ENCODE assay signal across 14 cellular contexts in the genomic region with DNA sequence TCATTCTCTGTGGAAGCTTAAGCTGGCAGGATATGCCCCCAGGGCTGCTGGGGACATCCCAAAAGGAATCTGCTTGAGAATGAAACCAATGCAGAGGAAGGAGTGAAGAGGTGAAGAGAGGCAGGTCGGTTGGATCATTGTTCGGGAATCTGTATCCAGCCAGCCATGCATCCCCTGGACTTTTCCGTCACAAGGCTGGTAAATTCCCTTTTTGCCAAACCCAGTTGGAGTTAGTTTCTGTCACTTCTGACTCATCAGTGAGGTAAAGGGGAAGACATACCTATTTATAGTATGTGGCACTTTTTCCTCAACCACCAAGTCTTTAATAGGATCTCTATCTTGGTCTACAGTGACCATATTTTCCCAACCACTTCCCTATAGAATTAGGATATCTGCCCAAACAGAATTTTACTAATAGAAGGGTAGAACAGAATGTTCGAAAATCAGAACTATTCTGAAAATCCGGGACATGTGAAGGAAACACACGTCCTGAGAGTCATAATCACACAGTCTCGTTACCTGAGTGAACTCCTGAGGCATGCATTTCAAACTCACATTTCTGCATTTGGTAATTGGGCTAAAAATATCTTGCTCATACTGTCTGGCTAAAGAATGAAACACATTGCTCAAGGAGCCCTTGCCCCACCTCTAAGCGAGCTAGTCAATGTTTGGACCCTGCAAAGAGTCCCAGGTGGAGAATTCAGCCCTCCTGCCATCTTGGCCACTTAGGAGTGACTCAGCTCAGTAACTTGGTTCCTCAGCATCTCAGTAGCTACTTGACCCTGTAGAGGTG.
A peak's percentile ranks its signal among the peaks of the same experiment; 100 is the strongest.
DNase-seq lines count a peak whose midpoint lies in the region; ATAC-seq and TF ChIP-seq lines count a peak whose summit lies in the region.
"Had no signal": no experiment of that assay in that cellular context is flagged by ENCODE, and none has a peak within 500 bp of the region (broad histone marks: within the 10 kb centered on the region; RNA-seq: fewer than 3 reads in every experiment).

No MANE protein-coding gene starts in this region.

- no peak overlapping the region for H2AFZ ChIP-seq in hepatocyte

- no peaks in the 10 kb centered on the region for H3K27me3 Mint-ChIP-seq in stimulated activated naive CD8-positive, alpha-beta T cell treated with anti-CD3 and anti-CD28 coated beads, Interleukin-15, amount 100 ng/mL, for 72 hours

- H3K79me2 ChIP-seq in hepatocyte = no peaks in the 10 kb centered on the region

- H3K9me2 ChIP-seq in hepatocyte (replicated peaks; ENCODE audit: insufficient read depth) = no peaks in the 10 kb centered on the region

- peaks cover 8% of the 10 kb centered on the region for H3K4me1 Mint-ChIP-seq in stimulated activated naive CD8-positive, alpha-beta T cell treated with anti-CD3 and anti-CD28 coated beads, Interleukin-15, amount 100 ng/mL, for 72 hours

- H3K9me3 ChIP-seq in heart right ventricle (peaks cover 0 to 4% (median 0%) of the 10 kb centered on the region in 11 donors), right atrium auricular region (no peaks in the 10 kb centered on the region), hepatocyte (ENCODE audit: low read depth) (no peaks in the 10 kb centered on the region)
- H3K9me3 ChIP-seq: upper lobe of left lung had no signal

- H3K36me3 ChIP-seq in heart right ventricle = no peaks in the 10 kb centered on the region
- no peaks in the 10 kb centered on the region for H3K36me3 ChIP-seq in right atrium auricular region
- H3K36me3 ChIP-seq in hepatocyte (replicated peaks; ENCODE audit: insufficient read depth, low read depth) = no peaks in the 10 kb centered on the region
- H3K36me3 ChIP-seq: WERI-Rb-1 had no signal

- TF ChIP-seq CTCF in heart right ventricle (IDR thresholded peaks at IDR 0.05) = no peak
- no peak for TF ChIP-seq CTCF in right atrium auricular region (IDR thresholded peaks at IDR 0.05)
- no peak for TF ChIP-seq CTCF in astrocyte of the cerebellum (IDR thresholded peaks at IDR 0.05; ENCODE audit: low read depth, low read length, missing control alignments)
- no peak for TF ChIP-seq CTCF in hepatocyte (IDR thresholded peaks at IDR 0.05; ENCODE audit: poor library complexity)

- H3K27ac Mint-ChIP-seq in stimulated activated naive CD8-positive, alpha-beta T cell treated with anti-CD3 and anti-CD28 coated beads, Interleukin-15, amount 100 ng/mL, for 72 hours = no peak overlapping the region

- intact Hi-C loops in heart right ventricle (cut with DNase I) = no loop called here

- in situ Hi-C loops in astrocyte of the cerebellum (cut with HindIII; ENCODE audit: low sequenced_read_pairs) = no loop called here

- no peaks in the 10 kb centered on the region for H4K20me1 ChIP-seq in hepatocyte (ENCODE audit: insufficient read depth, poor library complexity, severe bottlenecking)

- H3K4me3 ChIP-seq in heart right ventricle (no peak overlapping the region), right atrium auricular region (no peak overlapping the region), astrocyte of the cerebellum (ENCODE audit: low read depth, low read length) (no peak overlapping the region), hepatocyte (no peak overlapping the region)
- H3K4me3 ChIP-seq: upper lobe of left lung had no signal

- H3K27me3 ChIP-seq in heart right ventricle (no peaks in the 10 kb centered on the region), right atrium auricular region (no peaks in the 10 kb centered on the region), hepatocyte (no peaks in the 10 kb centered on the region)
- H3K27me3 ChIP-seq: upper lobe of left lung had no signal

- H3K9me3 Mint-ChIP-seq in stimulated activated naive CD8-positive, alpha-beta T cell treated with anti-CD3 and anti-CD28 coated beads, Interleukin-15, amount 100 ng/mL, for 72 hours = peaks cover 6 to 7% of the 10 kb centered on the region in 2 donors

- peak in 6 of 8 donors; percentile 38 to 77 (median 69) for ATAC-seq in heart right ventricle
- no peak for ATAC-seq in stimulated activated naive CD8-positive, alpha-beta T cell treated with anti-CD3 and anti-CD28 coated beads, Interleukin-15, amount 100 ng/mL, for 72 hours

- no peak for DNase-seq in heart right ventricle
- DNase-seq in right atrium auricular region (ENCODE audit: low spot score) = no peak
- DNase-seq in astrocyte of the cerebellum (ENCODE audit: low read depth) = peak; percentile 72
- peak; percentile 13 for DNase-seq in hepatocyte (ENCODE audit: low spot score)
- no peak for DNase-seq in stimulated activated naive CD8-positive, alpha-beta T cell treated with anti-CD3 and anti-CD28 coated beads, Interleukin-15, amount 100 ng/mL, for 72 hours
- DNase-seq in NCI-H1048 (lab: John Stamatoyannopoulos, UW) = no peak
- no peak for DNase-seq in NCI-H2107 treated with DMSO at 0.1 percent for 48 hours (lab: John Stamatoyannopoulos, UW; ENCODE audit: unreplicated experiment)
- no peak for DNase-seq in activated naive CD4-positive, alpha-beta T cell (lab: John Stamatoyannopoulos, UW)
- DNase-seq: DMS 273 treated with DMSO at 0.1 percent for 48 hours, NCI-H1092 treated with DMSO at 0.1 percent for 48 hours, NCI-H524, SIG-M5, upper lobe of left lung, WERI-Rb-1 had no signal

- H3K4me2 ChIP-seq in hepatocyte = no peak overlapping the region

- H3K4me1 ChIP-seq in heart right ventricle (peaks cover 0 to 18% (median 9%) of the 10 kb centered on the region in 9 donors), right atrium auricular region (no peaks in the 10 kb centered on the region), hepatocyte (ENCODE audit: insufficient read depth) (no peaks in the 10 kb centered on the region)
- H3K4me1 ChIP-seq: upper lobe of left lung had no signal

- H3K4me3 Mint-ChIP-seq in stimulated activated naive CD8-positive, alpha-beta T cell treated with anti-CD3 and anti-CD28 coated beads, Interleukin-15, amount 100 ng/mL, for 72 hours = no peak overlapping the region

- H3K27ac ChIP-seq in heart right ventricle (no peak overlapping the region), right atrium auricular region (no peak overlapping the region), hepatocyte (no peak overlapping the region)
- H3K27ac ChIP-seq: upper lobe of left lung, WERI-Rb-1 had no signal

- 70 to 73% methylated on average over 8 of the region's 8 CpGs for WGBS in heart right ventricle, 2 donors
- WGBS in hepatocyte (ENCODE audit: low lambda C conversion rate, missing lambda C conversion rate) = 80% methylated on average over 8 of the region's 8 CpGs

Comparison
In these comparisons a context has a peak if more than half of its experiments do, and no peak if none do; other contexts are left out.
1. DNase-seq: peak in astrocyte of the cerebellum (single experiment) and hepatocyte (single experiment); none in heart right ventricle (0 of 2), right atrium auricular region (single experiment), stimulated activated naive CD8-positive, alpha-beta T cell treated with anti-CD3 and anti-CD28 coated beads, Interleukin-15, amount 100 ng/mL, for 72 hours (0 of 2), NCI-H1048 (single experiment), NCI-H2107 treated with DMSO at 0.1 percent for 48 hours (single experiment) and activated naive CD4-positive, alpha-beta T cell (0 of 4).